In genomic region chr16:29810699-29811169, GRCh38 we compare ENCODE assay signal across 8 cellular contexts. TPM values are rescaled to one million over a fixed set of nuclear protein-coding genes. Genes with fewer than 3 reads are reported as not detected.
DNase-seq lines count a peak whose midpoint lies in the region; ATAC-seq and TF ChIP-seq lines count a peak whose summit lies in the region.

No MANE protein-coding gene starts in this region.

- POLR2A ChIA-PET in CD8-positive, alpha-beta T cell (lab: Charles Lee): interaction anchor here (1.1 to 5.2 kb wide), 4 partner anchors 8 to 109 kb away, joined by 6 to 89 read pairs (median 10); partner anchors contain the start of genes KIF22, MVP and PAGR1

- intact Hi-C loops in CD8-positive, alpha-beta T cell (cut with DNase I, micrococcal nuclease): no loop called here

- peak overlapping the region; percentile 100 for H3K9ac ChIP-seq in NT2/D1 (ENCODE audit: insufficient read length, low read depth)
- H3K9ac ChIP-seq in endocrine pancreas (ENCODE audit: control insufficient read depth, insufficient read depth, low read length): peak overlapping the region; percentile 8
- no peak overlapping the region for H3K9ac ChIP-seq in parathyroid adenoma

- peaks cover 57% of the 10 kb centered on the region for H3K4me1 Mint-ChIP-seq in CD8-positive, alpha-beta T cell (ENCODE audit: low read depth)

- H3K4me2 ChIP-seq in parathyroid adenoma (ENCODE audit: low read length): peak overlapping the region; percentile 89

- H3K27ac ChIP-seq in CD8-positive, alpha-beta T cell (ENCODE audit: low read depth, low read length): peak overlapping the region; percentile 49
- peak overlapping the region; percentile 95 for H3K27ac ChIP-seq in parathyroid adenoma

- no peaks in the 10 kb centered on the region for H3K9me3 Mint-ChIP-seq in CD8-positive, alpha-beta T cell

- peaks cover 6% of the 10 kb centered on the region for H3K79me2 ChIP-seq in parathyroid adenoma

- peaks cover 61% of the 10 kb centered on the region for H3K4me1 ChIP-seq in CD8-positive, alpha-beta T cell (ENCODE audit: insufficient read depth, low read length)
- H3K4me1 ChIP-seq in NT2/D1 (ENCODE audit: insufficient read depth, insufficient read length) (peaks cover 31% of the 10 kb centered on the region), endocrine pancreas (ENCODE audit: control insufficient read depth, insufficient read depth, low read length) (no peaks in the 10 kb centered on the region), parathyroid adenoma (peaks cover 27% of the 10 kb centered on the region)

- no peaks in the 10 kb centered on the region for H3K27me3 Mint-ChIP-seq in CD8-positive, alpha-beta T cell (ENCODE audit: low read depth)

- no peak for ATAC-seq in CD8-positive, alpha-beta T cell
- no peak for ATAC-seq in HG03571 (IDR thresholded peaks at IDR 0.05; ENCODE audit: unreplicated experiment)

- H3K27ac Mint-ChIP-seq in CD8-positive, alpha-beta T cell: peak overlapping the region; percentile 93

- no peaks in the 10 kb centered on the region for H3K27me3 ChIP-seq in CD8-positive, alpha-beta T cell (ENCODE audit: insufficient read depth, low read length)
- H3K27me3 ChIP-seq in NT2/D1 (ENCODE audit: insufficient read depth, insufficient read length): no peaks in the 10 kb centered on the region
- no peaks in the 10 kb centered on the region for H3K27me3 ChIP-seq in endocrine pancreas (ENCODE audit: control insufficient read depth, insufficient read depth, low read length)
- H3K27me3 ChIP-seq in parathyroid adenoma (ENCODE audit: control insufficient read depth, insufficient read depth, low read length): no peaks in the 10 kb centered on the region

- H3K4me3 Mint-ChIP-seq in CD8-positive, alpha-beta T cell: peak overlapping the region; percentile 91

- H3K9me3 ChIP-seq in CD8-positive, alpha-beta T cell (ENCODE audit: low read length): no peaks in the 10 kb centered on the region
- H3K9me3 ChIP-seq in NT2/D1 (ENCODE audit: insufficient read depth, low read length): no peaks in the 10 kb centered on the region
- no peaks in the 10 kb centered on the region for H3K9me3 ChIP-seq in endocrine pancreas (ENCODE audit: control insufficient read depth, low read length)
- H3K9me3 ChIP-seq in parathyroid adenoma (ENCODE audit: control insufficient read depth, low read length): no peaks in the 10 kb centered on the region

- TF ChIP-seq CTCF in CD8-positive, alpha-beta T cell (IDR thresholded peaks at IDR 0.05): no peak
- TF ChIP-seq CTCF in parathyroid adenoma (IDR thresholded peaks at IDR 0.05): no peak

- peaks cover 10% of the 10 kb centered on the region for H3K36me3 ChIP-seq in CD8-positive, alpha-beta T cell (ENCODE audit: insufficient read depth, low read length)
- H3K36me3 ChIP-seq in NT2/D1 (ENCODE audit: insufficient read depth, insufficient read length, low read length) (peaks cover 35% of the 10 kb centered on the region), endocrine pancreas (ENCODE audit: control insufficient read depth, insufficient read depth, low read length) (no peaks in the 10 kb centered on the region), parathyroid adenoma (ENCODE audit: control insufficient read depth, insufficient read depth, low read length) (no peaks in the 10 kb centered on the region)

- peak overlapping the region; percentile 86 for H2AFZ ChIP-seq in parathyroid adenoma

- H3K4me3 ChIP-seq in CD8-positive, alpha-beta T cell (ENCODE audit: low read depth, low read length): peak overlapping the region; percentile 73
- H3K4me3 ChIP-seq in NT2/D1 (ENCODE audit: insufficient read length, low read depth): peak overlapping the region; percentile 100
- H3K4me3 ChIP-seq in endocrine pancreas (ENCODE audit: control insufficient read depth, insufficient read depth, low read length): no peak overlapping the region
- H3K4me3 ChIP-seq in parathyroid adenoma (ENCODE audit: low read depth, low read length): peak overlapping the region; percentile 53

- CTCF ChIA-PET in CD8-positive, alpha-beta T cell (lab: Charles Lee): interaction anchor here (1.0 to 1.4 kb wide), 6 partner anchors 10 to 221 kb away, joined by 3 to 8 read pairs (median 3); partner anchors contain the start of gene MVP

- H3K36me3 Mint-ChIP-seq in CD8-positive, alpha-beta T cell: peaks cover 20% of the 10 kb centered on the region

- DNase-seq in CD8-positive, alpha-beta T cell: no peak
- DNase-seq in NT2/D1 (ENCODE audit: low read depth, low spot score) (no peak), NCI-H2081 treated with DMSO at 0.1 percent for 48 hours (lab: John Stamatoyannopoulos, UW) (no peak), NCI-H1417 (lab: John Stamatoyannopoulos, UW) (no peak), NCI-H146 (lab: John Stamatoyannopoulos, UW) (no peak)

RNA-seq across cellular contexts. Expression of gene PRRT2, which starts 1.3 kb away (rescaled TPM):
- 1 to 10 TPM; 1.6 to 1.7 TPM for total RNA-seq in CD8-positive, alpha-beta T cell

RNA-seq across cellular contexts. Expression of gene MAZ, which starts 4.4 kb away (rescaled TPM):
- 100 to 1,000 TPM; 203 to 212 TPM for total RNA-seq in CD8-positive, alpha-beta T cell

RNA-seq across cellular contexts. Expression of gene PAGR1, which starts 5.2 kb away (rescaled TPM):
- 10 to 100 TPM; 13.8 to 16.8 TPM for total RNA-seq in CD8-positive, alpha-beta T cell

RNA-seq across cellular contexts. Expression of gene MVP, which starts 9.5 kb away (rescaled TPM):
- 10 to 100 TPM; 74.2 to 81.1 TPM for total RNA-seq in CD8-positive, alpha-beta T cell

RNA-seq across cellular contexts. Expression of gene KIF22, which starts 20.2 kb away (rescaled TPM):
- 100 to 1,000 TPM in 1 of 2 experiments, 10 to 100 TPM in 1; 93.5 to 105 TPM for total RNA-seq in CD8-positive, alpha-beta T cell
